ENCODE assay signal across 16 cellular contexts in genomic region chr6:147949981-147950622, GRCh38.
DNase-seq lines count a peak whose midpoint lies in the region; ATAC-seq and TF ChIP-seq lines count a peak whose summit lies in the region.
"Had no signal": no experiment of that assay in that cellular context is flagged by ENCODE, and none has a peak within 500 bp of the region (broad histone marks: within the 10 kb centered on the region; RNA-seq: fewer than 3 reads in every experiment).

No MANE protein-coding gene starts in this region.

- DNase-seq in adipocyte (ENCODE audit: low read depth) (peak; percentile 57), fibroblast of lung (ENCODE audit: low read depth in 2 of 2) (peak; percentile 34 to 37), osteocyte (ENCODE audit: extremely low spot score, unreplicated experiment) (no peak), KBM-7 (no peak), GM10266 (ENCODE audit: extremely low spot score) (no peak), adrenal gland (no peak)
- DNase-seq: 8988T; activated CD8-positive, alpha-beta memory T cell treated with anti-CD3 and anti-CD28 coated beads for 24 hours; activated gamma-delta T cell; CD4-positive, alpha-beta T cell; glutamatergic neuron; NCI-H1694 had no signal

- H3K36me3 Mint-ChIP-seq in osteocyte (ENCODE audit: unreplicated experiment) = peaks cover 2% of the 10 kb centered on the region

- H2AFZ ChIP-seq in ACC112 (ENCODE audit: low read length, unreplicated experiment) = peak overlapping the region; percentile 82
- H2AFZ ChIP-seq in fibroblast of lung (ENCODE audit: low read length) = no peak overlapping the region

- H3K79me2 ChIP-seq in ACC112 (ENCODE audit: control insufficient read depth, insufficient read depth, low read length, unreplicated experiment) (no peaks in the 10 kb centered on the region), fibroblast of lung (ENCODE audit: control insufficient read depth, insufficient read depth, low read length) (no peaks in the 10 kb centered on the region)

- ATAC-seq in GM19324 (IDR thresholded peaks at IDR 0.05; ENCODE audit: low FRiP score, unreplicated experiment) = no peak

- no peak for TF ChIP-seq POLR2A in adrenal gland (IDR thresholded peaks at IDR 0.05)

- no peaks in the 10 kb centered on the region for H3K9me3 ChIP-seq in adipocyte (ENCODE audit: control insufficient read depth, low read length)
- no peaks in the 10 kb centered on the region for H3K9me3 ChIP-seq in fibroblast of lung (ENCODE audit: control insufficient read depth, insufficient read depth, low read depth, low read length)
- H3K9me3 ChIP-seq in adrenal gland (replicated peaks in 1 of 3) = no peaks in the 10 kb centered on the region

- H3K27me3 ChIP-seq in ACC112 (ENCODE audit: insufficient read depth, low read length) (no peaks in the 10 kb centered on the region; the same call in 1 of the 2 replicates), adipocyte (replicated peaks; ENCODE audit: control insufficient read depth, insufficient read depth, low read length) (no peaks in the 10 kb centered on the region), fibroblast of lung (ENCODE audit: control insufficient read depth, insufficient read depth, low read length) (no peaks in the 10 kb centered on the region), adrenal gland (no peaks in the 10 kb centered on the region)
- H3K27me3 ChIP-seq: cardiac muscle cell had no signal

- WGBS in adrenal gland, 4 donors = 53 to 68% (median 63%) methylated on average over 3 to 6 of the region's 6 CpGs

- TF ChIP-seq CTCF in fibroblast of lung (conservative IDR thresholded peaks at IDR 0.05 in 1 of 2, IDR thresholded peaks at IDR 0.05 in 1 of 2; ENCODE audit: low read depth in 1 of 2, low read length in 2 of 2) (no peak), osteocyte (IDR thresholded peaks at IDR 0.05) (no peak), GM10266 (IDR thresholded peaks at IDR 0.05; ENCODE audit: control insufficient read depth, insufficient read depth, low read depth, missing control alignments) (no peak), adrenal gland (IDR thresholded peaks at IDR 0.05) (no peak)

- peak overlapping the region; percentile 63 for H3K27ac ChIP-seq in ACC112 (ENCODE audit: low read depth, low read length)
- H3K27ac ChIP-seq in fibroblast of lung (ENCODE audit: insufficient read depth, low read length) = no peak overlapping the region
- peak overlapping the region in 2 of 5 donors; percentile 35 to 91 for H3K27ac ChIP-seq in adrenal gland
- H3K27ac ChIP-seq: cardiac muscle cell had no signal

- intact Hi-C loops in adrenal gland (cut with DNase I) = no loop called here

- no peaks in the 10 kb centered on the region for H3K27me3 Mint-ChIP-seq in osteocyte (ENCODE audit: unreplicated experiment)
- H3K27me3 Mint-ChIP-seq: CD4-positive, alpha-beta T cell had no signal

- H3K4me3 Mint-ChIP-seq in osteocyte (ENCODE audit: unreplicated experiment) = peak overlapping the region; percentile 20
- H3K4me3 Mint-ChIP-seq: CD4-positive, alpha-beta T cell had no signal

- in situ Hi-C loops in KBM-7 (cut with MboI; ENCODE audit: low pct_unique_long_range_greater_than_20kb, low sequenced_read_pairs) = no loop called here

- H3K27ac Mint-ChIP-seq in osteocyte (ENCODE audit: unreplicated experiment) = peak overlapping the region; percentile 95
- H3K27ac Mint-ChIP-seq: CD4-positive, alpha-beta T cell had no signal

- H3K4me1 Mint-ChIP-seq in osteocyte (ENCODE audit: unreplicated experiment) = peaks cover 48% of the 10 kb centered on the region

- peak overlapping the region; percentile 55 for H3K4me3 ChIP-seq in ACC112 (ENCODE audit: low read depth, low read length)
- peak overlapping the region; percentile 40 for H3K4me3 ChIP-seq in adipocyte (ENCODE audit: low read length)
- H3K4me3 ChIP-seq in fibroblast of lung (replicated peaks in 1 of 4; ENCODE audit: control extremely low read depth in 1 of 4, insufficient read depth in 1 of 4, low read depth in 3 of 4, low read length in 4 of 4) = no peak overlapping the region
- no peak overlapping the region for H3K4me3 ChIP-seq in adrenal gland
- H3K4me3 ChIP-seq: cardiac muscle cell, skin epidermis had no signal

- peaks cover 14% of the 10 kb centered on the region for H3K4me1 ChIP-seq in ACC112 (ENCODE audit: control insufficient read depth, insufficient read depth, low read length, unreplicated experiment)
- peaks cover 20% of the 10 kb centered on the region for H3K4me1 ChIP-seq in adipocyte (ENCODE audit: control insufficient read depth, insufficient read depth, low read length)
- H3K4me1 ChIP-seq in fibroblast of lung (ENCODE audit: control insufficient read depth, extremely low read depth, insufficient read depth, low read length) = peaks cover 4% of the 10 kb centered on the region
- H3K4me1 ChIP-seq in adrenal gland (replicated peaks in 1 of 2) = no peaks in the 10 kb centered on the region

- H3K36me3 ChIP-seq in ACC112 (ENCODE audit: insufficient read depth, low read length) (no peaks in the 10 kb centered on the region), adipocyte (ENCODE audit: control insufficient read depth, insufficient read depth, low read length, severe bottlenecking) (no peaks in the 10 kb centered on the region), fibroblast of lung (ENCODE audit: control insufficient read depth, insufficient read depth, low read length) (no peaks in the 10 kb centered on the region), adrenal gland (replicated peaks in 1 of 2) (no peaks in the 10 kb centered on the region)
- H3K36me3 ChIP-seq: cardiac muscle cell had no signal

- peak overlapping the region; percentile 49 for H3K4me2 ChIP-seq in fibroblast of lung (ENCODE audit: extremely low read depth, insufficient read depth, low read length)

- H3K9me3 Mint-ChIP-seq in osteocyte (ENCODE audit: unreplicated experiment) = no peaks in the 10 kb centered on the region
- H3K9me3 Mint-ChIP-seq: CD4-positive, alpha-beta T cell had no signal

- H3K9ac ChIP-seq in adipocyte (ENCODE audit: low read length) (no peak overlapping the region), fibroblast of lung (ENCODE audit: insufficient read depth, low read length) (no peak overlapping the region)

- no peaks in the 10 kb centered on the region for H4K20me1 ChIP-seq in fibroblast of lung (ENCODE audit: control insufficient read depth, extremely low read depth, insufficient read depth, low read length)

Comparison
In these comparisons a context has a peak if more than half of its experiments do, and no peak if none do; other contexts are left out.
1. H3K4me3 ChIP-seq: peak in ACC112 (single experiment) and adipocyte (single experiment); none in fibroblast of lung (0 of 4) and adrenal gland (0 of 4).
2. DNase-seq: peak in adipocyte (single experiment) and fibroblast of lung (2 of 2); none in osteocyte (single experiment), KBM-7 (single experiment), GM10266 (single experiment) and adrenal gland (0 of 7).